8 cellular contexts compared by ENCODE assay signal in the genomic region with DNA sequence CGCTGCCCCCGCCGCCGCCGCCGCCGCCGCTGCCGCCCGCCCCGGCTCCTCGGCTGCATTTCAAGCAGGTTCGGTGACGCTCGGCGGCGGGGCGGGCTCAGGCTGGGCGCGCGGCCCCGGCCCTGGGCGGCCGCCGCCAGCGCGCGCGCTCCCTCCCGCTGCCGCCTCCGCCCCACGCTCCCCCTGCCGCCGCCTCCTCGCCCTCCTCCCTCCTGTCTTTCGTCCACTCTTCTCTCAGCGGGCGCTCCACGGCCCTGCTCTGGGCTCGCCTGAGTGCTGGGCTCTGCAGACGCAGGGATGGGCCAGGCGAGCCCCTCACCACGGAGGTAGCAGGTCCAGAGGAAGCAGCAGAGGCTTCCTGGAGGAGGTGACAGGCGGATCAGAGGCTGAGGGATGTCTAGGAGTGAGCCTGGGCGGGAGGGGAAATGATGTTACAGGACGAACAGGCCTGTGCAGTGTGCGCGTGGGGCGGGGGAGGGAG. TPM values are rescaled to one million over a fixed set of nuclear protein-coding genes. Genes with fewer than 3 reads are reported as not detected.
A peak's percentile ranks its signal among the peaks of the same experiment; 100 is the strongest.
DNase-seq lines count a peak whose midpoint lies in the region; ATAC-seq and TF ChIP-seq lines count a peak whose summit lies in the region.

A gene (minus strand): TSS at position 62 of the 481 bp plus-strand sequence. CDS start 158 bp downstream, outside the sequence.

- H3K27me3 ChIP-seq in Peyer's patch: no peaks in the 10 kb centered on the region
- H3K27me3 ChIP-seq in fibroblast of lung (ENCODE audit: control insufficient read depth, insufficient read depth, low read length): no peaks in the 10 kb centered on the region
- H3K27me3 ChIP-seq in stomach: no peaks in the 10 kb centered on the region

- H3K36me3 Mint-ChIP-seq in nephron progenitor cell (ENCODE audit: low read depth): peaks cover 8% of the 10 kb centered on the region

- H3K36me3 ChIP-seq in Peyer's patch (no peaks in the 10 kb centered on the region), fibroblast of lung (ENCODE audit: control insufficient read depth, insufficient read depth, low read length) (peaks cover 2% of the 10 kb centered on the region), stomach (no peaks in the 10 kb centered on the region)

- DNase-seq in CD1c-positive myeloid dendritic cell (ENCODE audit: extremely low spot score) (peak; percentile 82), HUDEP-2 (lab: John Stamatoyannopoulos, UW; ENCODE audit: unreplicated experiment in 76 of 76) (peak in 54 of 76 experiments; percentile 14 to 77 (median 54)), Peyer's patch (peak; percentile 71 to 86 (median 80)), activated T-helper 1 cell treated with Interleukin-2 at 50 U/mL for 16 hours (ENCODE audit: low read depth) (peak; percentile 68), fibroblast of lung (ENCODE audit: low read depth in 2 of 2) (peak; percentile 54 to 70), nephron progenitor cell (peak; percentile 86), stomach (peak; percentile 73)

- H3K9me3 Mint-ChIP-seq in nephron progenitor cell: no peaks in the 10 kb centered on the region

- no peaks in the 10 kb centered on the region for H3K79me2 ChIP-seq in fibroblast of lung (ENCODE audit: control insufficient read depth, insufficient read depth, low read length)

- TF ChIP-seq EP300 in stomach (IDR thresholded peaks at IDR 0.05): no peak

- intact Hi-C loops in stomach (cut with DNase I; ENCODE audit: low total_unique reads): no loop called here

- peak; percentile 41 for ATAC-seq in GM19455 (IDR thresholded peaks at IDR 0.05; ENCODE audit: unreplicated experiment)

- TF ChIP-seq CTCF in Peyer's patch (IDR thresholded peaks at IDR 0.05) (no peak), fibroblast of lung (conservative IDR thresholded peaks at IDR 0.05 in 1 of 2, IDR thresholded peaks at IDR 0.05 in 1 of 2; ENCODE audit: low read depth in 1 of 2, low read length in 2 of 2) (no peak), nephron progenitor cell (IDR thresholded peaks at IDR 0.05) (no peak), stomach (IDR thresholded peaks at IDR 0.05) (no peak)

- peaks cover 8% of the 10 kb centered on the region for H3K27me3 Mint-ChIP-seq in nephron progenitor cell (ENCODE audit: low read depth, poor library complexity)

- H2AFZ ChIP-seq in fibroblast of lung (ENCODE audit: low read length): peak within 1 kb of the TSS; percentile 88

- H3K4me3 ChIP-seq in Peyer's patch (peak within 1 kb of the TSS; percentile 50 to 95 (median 64)), fibroblast of lung (replicated peaks in 1 of 4; ENCODE audit: control extremely low read depth in 1 of 4, insufficient read depth in 1 of 4, low read depth in 3 of 4, low read length in 4 of 4) (peak within 1 kb of the TSS; percentile 74 to 85 (median 79)), stomach (peak within 1 kb of the TSS; percentile 59 to 87 (median 75))

- no peak within 1 kb of the TSS for H3K27ac Mint-ChIP-seq in nephron progenitor cell

- peak within 1 kb of the TSS; percentile 16 to 82 (median 35) for H3K27ac ChIP-seq in Peyer's patch
- H3K27ac ChIP-seq in fibroblast of lung (ENCODE audit: insufficient read depth, low read length): peak within 1 kb of the TSS; percentile 85
- peak within 1 kb of the TSS; percentile 16 to 84 (median 71) for H3K27ac ChIP-seq in stomach

- no peaks in the 10 kb centered on the region for H4K20me1 ChIP-seq in fibroblast of lung (ENCODE audit: control insufficient read depth, extremely low read depth, insufficient read depth, low read length)

- H3K4me1 ChIP-seq in Peyer's patch (peaks cover 0 to 24% (median 4%) of the 10 kb centered on the region in 4 donors), fibroblast of lung (ENCODE audit: control insufficient read depth, extremely low read depth, insufficient read depth, low read length) (peaks cover 4% of the 10 kb centered on the region), stomach (peaks cover 23 to 43% (median 35%) of the 10 kb centered on the region in 4 donors)

- no peak for TF ChIP-seq POLR2A in Peyer's patch (IDR thresholded peaks at IDR 0.05)
- TF ChIP-seq POLR2A in stomach (IDR thresholded peaks at IDR 0.05): no peak

- 5 to 10% (median 6%) methylated on average over 25 to 45 of the region's 50 CpGs for whole genome bisulfite sequencing in stomach, 5 donors

- peak within 1 kb of the TSS; percentile 92 for H3K4me2 ChIP-seq in fibroblast of lung (ENCODE audit: extremely low read depth, insufficient read depth, low read length)

- H3K4me1 Mint-ChIP-seq in nephron progenitor cell: peaks cover 37% of the 10 kb centered on the region

- H3K9me3 ChIP-seq in Peyer's patch (no peaks in the 10 kb centered on the region), fibroblast of lung (ENCODE audit: control insufficient read depth, insufficient read depth, low read depth, low read length) (no peaks in the 10 kb centered on the region), stomach (no peaks in the 10 kb centered on the region)

- H3K4me3 Mint-ChIP-seq in nephron progenitor cell: peak within 1 kb of the TSS; percentile 92

- peak within 1 kb of the TSS; percentile 70 for H3K9ac ChIP-seq in fibroblast of lung (ENCODE audit: insufficient read depth, low read length)

RNA-seq across cellular contexts. Expression of the gene that starts here (rescaled TPM):
- total RNA-seq in Peyer's patch (10 to 100 TPM in 1 of 4 donors, 1 to 10 TPM in 3; 4.5 to 33.8 (median 5.0) TPM), fibroblast of lung (3.1 and 8.4 TPM in 2 replicates), stomach (10 to 100 TPM in 1 of 5 donors, 1 to 10 TPM in 3, under 1 TPM in 1; 0.58 to 26.8 (median 3.5) TPM)
- polyA plus RNA-seq in fibroblast of lung (10.3 and 21.3 TPM in 2 replicates), stomach (1 to 10 TPM in 2 of 3 donors, under 1 TPM in 1; 0.81 to 2.9 (median 1.1) TPM)
- polyA plus RNA-seq in fibroblast of lung (2012): 6.0 and 11.6 TPM in 2 replicates
- polyA minus RNA-seq in fibroblast of lung (ENCODE audit: low replicate concordance): 24.2 and 41.2 TPM in 2 replicates

Comparison
In these comparisons a context has a peak if more than half of its experiments do, and no peak if none do; other contexts are left out.
1. Peak in every context shown above with its lines: DNase-seq, ATAC-seq, H3K4me3 ChIP-seq and H3K27ac ChIP-seq.
2. H3K27ac ChIP-seq: peak in every context shown above with its lines; median percentile 85 in fibroblast of lung; 71 in stomach; 35 in Peyer's patch.